Comparison of ENCODE assay signal across 8 cellular contexts in the genomic region with DNA sequence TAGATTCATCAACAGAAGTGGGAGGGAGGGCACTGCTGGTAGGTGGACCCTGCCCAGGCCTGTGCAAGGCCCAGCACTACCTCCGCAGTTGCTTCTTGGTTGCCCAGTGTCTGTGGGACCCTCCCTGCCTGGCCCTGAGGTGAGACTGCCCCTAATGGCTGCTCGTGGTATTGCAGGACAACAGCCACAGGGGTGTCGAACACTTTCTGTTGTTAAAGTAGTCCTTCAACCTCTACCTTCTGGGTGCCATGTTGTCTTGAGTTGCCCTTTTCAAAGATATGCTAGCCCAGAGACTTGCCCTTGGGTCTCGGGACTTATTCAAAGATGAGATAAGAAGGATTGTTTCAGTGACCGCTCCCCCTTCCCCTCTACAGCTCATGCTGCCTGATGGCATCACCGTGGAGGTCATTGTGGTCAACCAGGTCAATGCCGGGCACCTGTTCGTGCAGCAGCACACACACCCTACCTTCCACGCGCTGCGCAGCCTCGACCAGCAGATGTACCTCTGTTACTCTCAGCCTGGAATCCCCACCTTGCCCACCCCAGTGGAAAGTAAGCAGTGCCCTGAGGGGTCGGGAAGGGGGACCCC. TPM values are rescaled to one million over a fixed set of nuclear protein-coding genes. Genes with fewer than 3 reads are reported as not detected.
DNase-seq lines count a peak whose midpoint lies in the region; ATAC-seq, FAIRE-seq and TF ChIP-seq lines count a peak whose summit lies in the region.

No MANE protein-coding gene starts in this region.

- H3K9ac ChIP-seq in KMS-11 (no peak overlapping the region), H1 (replicated peaks in 1 of 4; ENCODE audit: extremely low read depth in 1 of 4, low read depth in 3 of 4, low read length in 3 of 4) (no peak overlapping the region)

- DNase-seq in GM06990 (ENCODE audit: extremely low read depth, insufficient read length), result no peak
- DNase-seq in activated CD4-positive, alpha-beta memory T cell treated with anti-CD3 and anti-CD28 coated beads for 36 hours, result peak; percentile 73
- peak; percentile 15 to 96 for DNase-seq in H1 (ENCODE audit: low read depth in 1 of 2, low spot score in 2 of 2)
- DNase-seq in neural crest cell (ENCODE audit: low read depth, low spot score), result peak; percentile 77
- DNase-seq in thoracic aorta (ENCODE audit: low spot score), result no peak
- DNase-seq in cortex of kidney (lab: John Stamatoyannopoulos, UW), result no peak

- 0 out of 2 replicates have a peak overlapping the region, but pooled peaks have one; percentile 66 for H2BK20ac ChIP-seq in H1 (ENCODE audit: low read length)

- CTCF ChIA-PET in activated CD4-positive, alpha-beta memory T cell treated with anti-CD3 and anti-CD28 coated beads for 36 hours (lab: Charles Lee), result interaction anchor here (0.6 to 1.3 kb wide), 4 partner anchors 11 to 577 kb away, joined by 3 to 4 read pairs (median 4); no protein-coding TSS in a partner anchor
- CTCF ChIA-PET in H1 (lab: Charles Lee; ENCODE audit: partially characterized antibody), result interaction anchor here (0.6 to 4.6 kb wide), 26 partner anchors 8 to 1285 kb away, joined by 3 to 30 read pairs (median 4); partner anchors contain the start of gene SCPEP1

- peak; percentile 57 for FAIRE-seq in H1 (lab: Jason Lieb, UNC)

- H3K27ac Mint-ChIP-seq in activated CD4-positive, alpha-beta memory T cell treated with anti-CD3 and anti-CD28 coated beads for 36 hours, result no peak overlapping the region
- H3K27ac Mint-ChIP-seq in neural crest cell (ENCODE audit: unreplicated experiment), result no peak overlapping the region

- TF ChIP-seq POLR2A in H1 (IDR thresholded peaks at IDR 0.05; ENCODE audit: control extremely low read depth in 1 of 2, low read depth in 2 of 2, low read length in 2 of 2), result no peak

- peak overlapping the region; percentile 43 for H3K18ac ChIP-seq in H1 (ENCODE audit: extremely low read depth, low read length)

- no peak overlapping the region for H2BK120ac ChIP-seq in H1 (replicated peaks; ENCODE audit: low read depth, low read length)

- intact Hi-C loops in activated CD4-positive, alpha-beta memory T cell treated with anti-CD3 and anti-CD28 coated beads for 36 hours (cut with micrococcal nuclease), result no loop called here

- 0 out of 2 replicates have a peak overlapping the region, but pooled peaks have one; percentile 77 for H2BK15ac ChIP-seq in H1 (ENCODE audit: low read length)

- peak overlapping the region; percentile 22 for H4K91ac ChIP-seq in H1 (replicated peaks; ENCODE audit: insufficient read length, low read length)

- TF ChIP-seq RAD21 in H1 (IDR thresholded peaks at IDR 0.05 in 1 of 2, conservative IDR thresholded peaks at IDR 0.05 in 1 of 2; ENCODE audit: low read depth in 2 of 2, low read length in 2 of 2), result peak; percentile 84 to 90

- H3K14ac ChIP-seq in H1 (ENCODE audit: insufficient read length), result no peak overlapping the region

- no peaks in the 10 kb centered on the region for H3K9me3 Mint-ChIP-seq in activated CD4-positive, alpha-beta memory T cell treated with anti-CD3 and anti-CD28 coated beads for 36 hours
- H3K9me3 Mint-ChIP-seq in neural crest cell, result no peaks in the 10 kb centered on the region

- H2AFZ ChIP-seq in KMS-11 (ENCODE audit: low read depth) (no peak overlapping the region), H1 (ENCODE audit: low read length) (no peak overlapping the region)

- H3K36me3 ChIP-seq in GM06990 (ENCODE audit: control insufficient read depth, insufficient read depth, low read length) (peaks cover 33% of the 10 kb centered on the region), KMS-11 (ENCODE audit: insufficient read depth) (peaks cover 9% of the 10 kb centered on the region), H1 (ENCODE audit: control insufficient read depth in 2 of 4, insufficient read depth in 4 of 4, low read length in 3 of 4) (peaks cover 38 to 73% (median 51%) of the 10 kb centered on the region in 4 experiments), thoracic aorta (peaks cover 61% of the 10 kb centered on the region)

- H3K4me1 Mint-ChIP-seq in activated CD4-positive, alpha-beta memory T cell treated with anti-CD3 and anti-CD28 coated beads for 36 hours (ENCODE audit: low read depth), result no peaks in the 10 kb centered on the region
- peaks cover 4% of the 10 kb centered on the region for H3K4me1 Mint-ChIP-seq in neural crest cell

- H3K27ac ChIP-seq in KMS-11 (no peak overlapping the region), H1 (ENCODE audit: low read depth, low read length) (no peak overlapping the region), thoracic aorta (peak overlapping the region in 1 of 2 donors; percentile 59)

- 87% methylated on average over 12 of the region's 13 CpGs; no CpG with 5 or more reads in 1 of the 2 experiments for WGBS in H1 (ENCODE audit: extremely low coverage in 1 of 2, insufficient coverage in 1 of 2, insufficient read length in 1 of 2, insufficient replicate concordance in 2 of 2, low coverage in 1 of 2, low lambda C conversion rate in 2 of 2, missing lambda C conversion rate in 1 of 2), 2 experiments

- H3K79me1 ChIP-seq in H1 (ENCODE audit: low read depth, low read length), result peaks cover 9% of the 10 kb centered on the region; the same call in 1 of the 2 replicates

- no peak overlapping the region for H3K23ac ChIP-seq in H1 (ENCODE audit: insufficient read length)

- no peaks in the 10 kb centered on the region for H3K23me2 ChIP-seq in H1 (ENCODE audit: low read depth, low read length)

- H3K36me3 Mint-ChIP-seq in activated CD4-positive, alpha-beta memory T cell treated with anti-CD3 and anti-CD28 coated beads for 36 hours, result peaks cover 45% of the 10 kb centered on the region
- H3K36me3 Mint-ChIP-seq in neural crest cell (ENCODE audit: low read depth), result peaks cover 5% of the 10 kb centered on the region

- POLR2A ChIA-PET in activated CD4-positive, alpha-beta memory T cell treated with anti-CD3 and anti-CD28 coated beads for 36 hours (lab: Charles Lee), result no interaction called here
- POLR2A ChIA-PET in H1 (lab: Charles Lee; ENCODE audit: partially characterized antibody), result interaction anchor here (0.6 to 1.0 kb wide), 3 partner anchors 12 to 15 kb away, joined by 3 to 4 read pairs (median 3); no protein-coding TSS in a partner anchor

- H3K4ac ChIP-seq in H1 (replicated peaks; ENCODE audit: insufficient read length, low read depth, low read length), result no peak overlapping the region

- H3K27me3 ChIP-seq in GM06990 (replicated peaks; ENCODE audit: control insufficient read depth, insufficient read depth, low read length) (no peaks in the 10 kb centered on the region), KMS-11 (ENCODE audit: insufficient read depth, low read depth) (no peaks in the 10 kb centered on the region), H1 (replicated peaks in 1 of 4; ENCODE audit: control insufficient read depth in 3 of 4, extremely low read depth in 1 of 4, insufficient read depth in 3 of 4, low read length in 3 of 4) (no peaks in the 10 kb centered on the region), thoracic aorta (replicated peaks; ENCODE audit: insufficient read depth) (no peaks in the 10 kb centered on the region)

- H2BK5ac ChIP-seq in H1 (ENCODE audit: low read depth, low read length), result 0 out of 2 replicates have a peak overlapping the region, but pooled peaks have one; percentile 22

- TF ChIP-seq CTCF in GM06990 (IDR thresholded peaks at IDR 0.05; ENCODE audit: insufficient read depth, low read length, poor library complexity, severe bottlenecking) (peak; percentile 91), KMS-11 (conservative IDR thresholded peaks at IDR 0.05; ENCODE audit: low read depth, low read length) (peak; percentile 95), H1 (IDR thresholded peaks at IDR 0.05; ENCODE audit: control extremely low read depth in 1 of 3, insufficient read depth in 1 of 3, low read depth in 1 of 3, low read length in 3 of 3) (peak; percentile 87 to 96 (median 94)), neural crest cell (conservative IDR thresholded peaks at IDR 0.05) (peak; percentile 77), thoracic aorta (IDR thresholded peaks at IDR 0.05) (peak; percentile 92)

- H3K4me3 ChIP-seq in GM06990 (replicated peaks; ENCODE audit: low read depth, low read length), result no peak overlapping the region
- H3K4me3 ChIP-seq in KMS-11 (IDR thresholded peaks at IDR 0.05; ENCODE audit: insufficient read depth, low read depth, low read length), result no peak overlapping the region
- no peak overlapping the region for H3K4me3 ChIP-seq in H1 (ENCODE audit: extremely low read depth in 1 of 4, insufficient read depth in 2 of 4, low read depth in 3 of 4, low read length in 4 of 4)
- no peak overlapping the region for H3K4me3 ChIP-seq in thoracic aorta

- H2BK12ac ChIP-seq in H1 (ENCODE audit: low read depth, low read length), result no peak overlapping the region

- no peak overlapping the region for H4K5ac ChIP-seq in H1 (ENCODE audit: insufficient read length, low read depth, low read length)

- H2AK5ac ChIP-seq in H1 (ENCODE audit: low read depth, low read length), result no peak overlapping the region

- H3K4me2 ChIP-seq in KMS-11, result no peak overlapping the region
- H3K4me2 ChIP-seq in H1 (ENCODE audit: insufficient read depth in 1 of 2, low read depth in 2 of 2, low read length in 2 of 2), result no peak overlapping the region

- H3K56ac ChIP-seq in H1 (replicated peaks; ENCODE audit: insufficient read length, low read depth, low read length), result no peak overlapping the region

- no peak overlapping the region; the same call in 1 of the 2 replicates for H4K8ac ChIP-seq in H1 (ENCODE audit: extremely low read depth, insufficient read depth, low read length)

- TF ChIP-seq EP300 in H1 (IDR thresholded peaks at IDR 0.05; ENCODE audit: borderline replicate concordance in 1 of 2, low read depth in 2 of 2, low read length in 2 of 2), result no peak

- H4K20me1 ChIP-seq in KMS-11 (ENCODE audit: insufficient read depth) (no peaks in the 10 kb centered on the region), H1 (replicated peaks in 1 of 2; ENCODE audit: control insufficient read depth in 1 of 2, insufficient read depth in 2 of 2, low read length in 2 of 2) (peaks cover 3 to 7% of the 10 kb centered on the region in 2 experiments)

- H3K79me2 ChIP-seq in KMS-11 (ENCODE audit: insufficient read depth, low read depth) (no peaks in the 10 kb centered on the region), H1 (ENCODE audit: control insufficient read depth in 1 of 2, insufficient read depth in 2 of 2, low read length in 2 of 2) (peaks cover 0 to 13% of the 10 kb centered on the region in 2 experiments; a peak in 2 of 4 replicates)

- H3K9me3 ChIP-seq in H1 (ENCODE audit: insufficient read depth in 2 of 2, low read depth in 1 of 2, low read length in 1 of 2) (no peaks in the 10 kb centered on the region), thoracic aorta (no peaks in the 10 kb centered on the region)

- no peak overlapping the region for H3K4me3 Mint-ChIP-seq in activated CD4-positive, alpha-beta memory T cell treated with anti-CD3 and anti-CD28 coated beads for 36 hours
- H3K4me3 Mint-ChIP-seq in neural crest cell, result no peak overlapping the region

- no peak for ATAC-seq in thoracic aorta (ENCODE audit: insufficient number of reproducible peaks, low FRiP score, low read depth)
- ATAC-seq in GM19023 (IDR thresholded peaks at IDR 0.05; ENCODE audit: unreplicated experiment), result no peak

- no peaks in the 10 kb centered on the region for H3K27me3 Mint-ChIP-seq in activated CD4-positive, alpha-beta memory T cell treated with anti-CD3 and anti-CD28 coated beads for 36 hours
- H3K27me3 Mint-ChIP-seq in neural crest cell (ENCODE audit: low read depth), result no peaks in the 10 kb centered on the region

- no peaks in the 10 kb centered on the region for H3K4me1 ChIP-seq in KMS-11 (ENCODE audit: low read depth, poor library complexity, severe bottlenecking)
- H3K4me1 ChIP-seq in H1 (replicated peaks in 1 of 4; ENCODE audit: control insufficient read depth in 3 of 4, insufficient read depth in 4 of 4, low read length in 3 of 4), result peaks cover 0 to 10% (median 8%) of the 10 kb centered on the region in 4 experiments; a peak in 5 of 7 replicates
- H3K4me1 ChIP-seq in thoracic aorta (ENCODE audit: control insufficient read depth in 1 of 2, low read depth in 2 of 2), result peaks cover 15 to 50% of the 10 kb centered on the region in 2 donors

RNA-seq across cellular contexts. Expression of gene AKAP1, which starts 29.1 kb away (rescaled TPM):
- 10 to 100 TPM; 24.5 to 30.8 TPM for total RNA-seq in activated CD4-positive, alpha-beta memory T cell treated with anti-CD3 and anti-CD28 coated beads for 36 hours
- 110 and 120 TPM in 2 replicates for total RNA-seq in H1 (2021; fragmentation: NEBNext Ultra II Directional; extraction: Animal tissue kit (Norgen Biotek cat#: 25700))
- polyA plus RNA-seq in H1 (2011; rRNA removed), result 156 and 195 TPM in 2 replicates
- 142 TPM for polyA plus RNA-seq in H1 (2011; cell fraction: cytosol; rRNA removed)
- polyA plus RNA-seq in H1 (2011; cell fraction: nucleus; rRNA removed), result 377 TPM
- polyA plus RNA-seq in H1 (2012, experiment 1 of 2), result 83.6 to 102 TPM (median 91.8 TPM) in 4 replicates
- 36.0 TPM for polyA plus RNA-seq in H1 (2012, experiment 2 of 2)
- polyA plus RNA-seq in H1 (2013, experiment 1 of 2), result 166 TPM
- polyA plus RNA-seq in H1 (2013, experiment 2 of 2), result 181 TPM
- polyA minus RNA-seq in H1 (2011; rRNA and poly(A)+ RNA removed), result 331 and 335 TPM in 2 replicates
- polyA minus RNA-seq in H1 (2011; cell fraction: cytosol; rRNA and poly(A)+ RNA removed), result 139 TPM
- polyA minus RNA-seq in H1 (2011; cell fraction: nucleus; rRNA and poly(A)+ RNA removed), result 80.5 TPM
- total RNA-seq in neural crest cell (21.5 and 23.4 TPM in 2 replicates), thoracic aorta (100 to 1,000 TPM in 1 of 2 donors, 10 to 100 TPM in 1; 96.9 to 132 TPM)

Comparison
In these comparisons a context has a peak if more than half of its experiments do, and no peak if none do; other contexts are left out.
1. DNase-seq: peak in activated CD4-positive, alpha-beta memory T cell treated with anti-CD3 and anti-CD28 coated beads for 36 hours (single experiment), H1 (2 of 2) and neural crest cell (single experiment); none in GM06990 (single experiment), thoracic aorta (single experiment) and cortex of kidney (single experiment).
2. Peak in every context shown above with its lines, with median percentiles within 50 percentile points of each other: CTCF ChIP-seq.